Comparison of ENCODE assay signal across 9 cellular contexts in genomic region chr5:122415481-122416120, GRCh38.
A peak's percentile ranks its signal among the peaks of the same experiment; 100 is the strongest.
DNase-seq lines count a peak whose midpoint lies in the region; ATAC-seq, FAIRE-seq and TF ChIP-seq lines count a peak whose summit lies in the region.
"Had no signal": no experiment of that assay in that cellular context is flagged by ENCODE, and none has a peak within 500 bp of the region (broad histone marks: within the 10 kb centered on the region; RNA-seq: fewer than 3 reads in every experiment).

No MANE protein-coding gene starts in this region.

- no peak overlapping the region for H2BK5ac ChIP-seq in mesenchymal stem cell (ENCODE audit: low read depth, low read length, poor library complexity, severe bottlenecking)

- H3K27ac ChIP-seq in OCI-LY3 (ENCODE audit: low read length) (peak overlapping the region; percentile 84), endothelial cell of umbilical vein (ENCODE audit: insufficient read depth, low read depth, low read length) (no peak overlapping the region), mesenchymal stem cell (ENCODE audit: low read length, poor library complexity, severe bottlenecking) (no peak overlapping the region)

- no peak overlapping the region for H2BK15ac ChIP-seq in mesenchymal stem cell (ENCODE audit: low read depth, poor library complexity, severe bottlenecking)

- no peak overlapping the region for H2BK120ac ChIP-seq in mesenchymal stem cell (ENCODE audit: low read depth, low read length)

- CTCF ChIA-PET in activated CD4-positive, alpha-beta T cell treated with anti-CD3 and anti-CD28 coated beads for 36 hours (lab: Charles Lee): interaction anchor here (1.3 to 1.7 kb wide), 2 partner anchors 11 to 220 kb away, joined by 3 to 5 read pairs; no protein-coding TSS in a partner anchor
- CTCF ChIA-PET in endothelial cell of umbilical vein (lab: Charles Lee): interaction anchor here (0.6 to 6.6 kb wide), 5 partner anchors 21 to 223 kb away, joined by 3 to 138 read pairs (median 4); no protein-coding TSS in a partner anchor

- H3K9me3 ChIP-seq in OCI-LY3 (ENCODE audit: insufficient read depth, low read length) (no peaks in the 10 kb centered on the region), endothelial cell of umbilical vein (replicated peaks; ENCODE audit: control insufficient read depth, insufficient read depth, low read length) (no peaks in the 10 kb centered on the region), mesenchymal stem cell (ENCODE audit: control insufficient read depth, low read length) (no peaks in the 10 kb centered on the region)

- H3K4me2 ChIP-seq in OCI-LY3 (ENCODE audit: low read length) (peak overlapping the region; percentile 14), endothelial cell of umbilical vein (ENCODE audit: insufficient read depth, low read length) (no peak overlapping the region), mesenchymal stem cell (ENCODE audit: low read length, poor library complexity, severe bottlenecking) (no peak overlapping the region)

- H3K14ac ChIP-seq in mesenchymal stem cell (ENCODE audit: low read length in 2 of 2): no peak overlapping the region

- no TSS peak for BruUV-seq in endothelial cell of umbilical vein (replicated peaks; lab: Mats Ljungman, UMichigan)

- H3K9me3 Mint-ChIP-seq in activated CD4-positive, alpha-beta T cell treated with anti-CD3 and anti-CD28 coated beads for 36 hours (ENCODE audit: low read depth): no peaks in the 10 kb centered on the region
- H3K9me3 Mint-ChIP-seq: dendritic cell treated with granulocyte-macrophage colony-stimulating factor and Interleukin-4, amounts not matched to agents 40 ng/mL and 50 ng/mL, for 4 days had no signal

- dilution Hi-C loops in endothelial cell of umbilical vein (cut with MboI; ENCODE audit: extremely low pct_ligation_motif_present, low sequenced_read_pairs): no loop called here

- no peaks in the 10 kb centered on the region for H3K36me3 ChIP-seq in OCI-LY3 (replicated peaks; ENCODE audit: low read depth, low read length)
- no peaks in the 10 kb centered on the region for H3K36me3 ChIP-seq in endothelial cell of umbilical vein (ENCODE audit: control insufficient read depth in 2 of 2, extremely low read depth in 1 of 2, insufficient read depth in 2 of 2, low read length in 2 of 2)
- no peaks in the 10 kb centered on the region for H3K36me3 ChIP-seq in mesenchymal stem cell (ENCODE audit: control insufficient read depth in 1 of 2, insufficient read depth in 2 of 2, low read depth in 1 of 2, low read length in 2 of 2)

- H3K23ac ChIP-seq in mesenchymal stem cell (ENCODE audit: low read length in 2 of 2): no peak overlapping the region

- H4K8ac ChIP-seq in mesenchymal stem cell (ENCODE audit: low read length): no peak overlapping the region

- H3K27me3 ChIP-seq in OCI-LY3 (ENCODE audit: low read depth, low read length) (no peaks in the 10 kb centered on the region), endothelial cell of umbilical vein (ENCODE audit: control insufficient read depth in 2 of 2, insufficient read depth in 2 of 2, low read length in 2 of 2) (no peaks in the 10 kb centered on the region), mesenchymal stem cell (ENCODE audit: control insufficient read depth in 1 of 2, insufficient read depth in 1 of 2, low read length in 2 of 2) (peaks cover 0 to 17% of the 10 kb centered on the region in 2 experiments)

- intact Hi-C loops in activated CD4-positive, alpha-beta T cell treated with anti-CD3 and anti-CD28 coated beads for 36 hours (cut with DNase I, micrococcal nuclease): loop anchor here (2.0 to 5.0 kb wide), 3 partner anchors 118 to 223 kb away; no protein-coding TSS in a partner anchor
- intact Hi-C loops in endothelial cell of umbilical vein (cut with micrococcal nuclease): loop anchor here (1.0 to 5.0 kb wide), 6 partner anchors 102 to 448 kb away; no protein-coding TSS in a partner anchor

- H3K9me1 ChIP-seq in endothelial cell of umbilical vein (replicated peaks; ENCODE audit: control insufficient read depth, extremely low read depth, insufficient read depth, low read length): no peaks in the 10 kb centered on the region

- no peak overlapping the region for H2BK12ac ChIP-seq in mesenchymal stem cell (ENCODE audit: low read length in 2 of 2)

- POLR2A ChIA-PET in activated CD4-positive, alpha-beta T cell treated with anti-CD3 and anti-CD28 coated beads for 36 hours (lab: Charles Lee): no interaction called here
- POLR2A ChIA-PET in endothelial cell of umbilical vein (lab: Charles Lee): no interaction called here

- no peak for TF ChIP-seq POLR2A in endothelial cell of umbilical vein (IDR thresholded peaks at IDR 0.05; ENCODE audit: low read depth, low read length)

- no peak overlapping the region for H3K27ac Mint-ChIP-seq in activated CD4-positive, alpha-beta T cell treated with anti-CD3 and anti-CD28 coated beads for 36 hours
- H3K27ac Mint-ChIP-seq: dendritic cell treated with granulocyte-macrophage colony-stimulating factor and Interleukin-4, amounts not matched to agents 40 ng/mL and 50 ng/mL, for 4 days had no signal

- H3K4me1 Mint-ChIP-seq in activated CD4-positive, alpha-beta T cell treated with anti-CD3 and anti-CD28 coated beads for 36 hours: no peaks in the 10 kb centered on the region

- no peak overlapping the region for H3K18ac ChIP-seq in mesenchymal stem cell (ENCODE audit: low read depth in 1 of 2, low read length in 2 of 2)

- no peak overlapping the region for H2AFZ ChIP-seq in OCI-LY3 (ENCODE audit: low read depth, low read length)
- H2AFZ ChIP-seq in endothelial cell of umbilical vein (ENCODE audit: low read depth, low read length): no peak overlapping the region
- no peak overlapping the region for H2AFZ ChIP-seq in mesenchymal stem cell (ENCODE audit: low read depth, low read length)

- H3K4ac ChIP-seq in mesenchymal stem cell (ENCODE audit: low read depth in 1 of 2, low read length in 2 of 2): no peak overlapping the region

- no peak overlapping the region for H3K4me3 Mint-ChIP-seq in activated CD4-positive, alpha-beta T cell treated with anti-CD3 and anti-CD28 coated beads for 36 hours
- H3K4me3 Mint-ChIP-seq: dendritic cell treated with granulocyte-macrophage colony-stimulating factor and Interleukin-4, amounts not matched to agents 40 ng/mL and 50 ng/mL, for 4 days had no signal

- H3K36me3 Mint-ChIP-seq in activated CD4-positive, alpha-beta T cell treated with anti-CD3 and anti-CD28 coated beads for 36 hours (ENCODE audit: low read depth): no peaks in the 10 kb centered on the region

- peak overlapping the region; percentile 17; the same call in 1 of the 2 replicates for H3K9ac ChIP-seq in OCI-LY3 (ENCODE audit: low read length)
- no peak overlapping the region for H3K9ac ChIP-seq in endothelial cell of umbilical vein (replicated peaks; ENCODE audit: extremely low read depth, insufficient read depth, low read length)
- no peak overlapping the region for H3K9ac ChIP-seq in mesenchymal stem cell (ENCODE audit: low read length)

- no peak overlapping the region for H4K91ac ChIP-seq in mesenchymal stem cell (ENCODE audit: low read length)

- TF ChIP-seq CTCF in OCI-LY3 (IDR thresholded peaks at IDR 0.05; ENCODE audit: low read depth, low read length) (peak; percentile 80), endothelial cell of umbilical vein (IDR thresholded peaks at IDR 0.05; ENCODE audit: extremely low read depth in 1 of 2, insufficient read depth in 1 of 2, low read depth in 1 of 2, low read length in 2 of 2) (peak; percentile 62 to 69)

- peak; percentile 93 for FAIRE-seq in endothelial cell of umbilical vein (lab: Jason Lieb, UNC)

- H2AK5ac ChIP-seq in mesenchymal stem cell (ENCODE audit: low read length, severe bottlenecking): no peak overlapping the region

- H3K79me2 ChIP-seq in OCI-LY3 (ENCODE audit: low read length) (no peaks in the 10 kb centered on the region), endothelial cell of umbilical vein (ENCODE audit: control insufficient read depth, insufficient read depth, low read length) (no peaks in the 10 kb centered on the region)

- no peak overlapping the region for H3K4me3 ChIP-seq in OCI-LY3 (ENCODE audit: low read length)
- no peak overlapping the region for H3K4me3 ChIP-seq in endothelial cell of umbilical vein (replicated peaks in 1 of 3; ENCODE audit: insufficient read depth in 1 of 3, low read depth in 1 of 3, low read length in 3 of 3)
- H3K4me3 ChIP-seq in mesenchymal stem cell (ENCODE audit: insufficient read depth in 1 of 2, low read depth in 1 of 2, low read length in 2 of 2): no peak overlapping the region

- H3K4me1 ChIP-seq in OCI-LY3 (ENCODE audit: low read length): peaks cover 52% of the 10 kb centered on the region
- H3K4me1 ChIP-seq in endothelial cell of umbilical vein (ENCODE audit: control insufficient read depth, extremely low read depth, insufficient read depth, low read length): no peaks in the 10 kb centered on the region
- no peaks in the 10 kb centered on the region for H3K4me1 ChIP-seq in mesenchymal stem cell (ENCODE audit: control insufficient read depth, insufficient read depth, low read depth, low read length)

- WGBS in mesenchymal stem cell: 37% methylated on average over 9 of the region's 9 CpGs

- peaks cover 22% of the 10 kb centered on the region for H3K27me3 Mint-ChIP-seq in activated CD4-positive, alpha-beta T cell treated with anti-CD3 and anti-CD28 coated beads for 36 hours

- DNase-seq in activated CD4-positive, alpha-beta T cell treated with anti-CD3 and anti-CD28 coated beads for 36 hours: peak; percentile 26
- no peak for DNase-seq in activated CD4-positive, alpha-beta T cell treated with anti-CD3 and anti-CD28 coated beads, Interleukin-2, amount 50 U/mL, for 1 hour
- DNase-seq in HUDEP-2 (lab: John Stamatoyannopoulos, UW; ENCODE audit: unreplicated experiment in 76 of 76) (peak in 41 of 76 experiments; percentile 1 to 57 (median 24)), endothelial cell of umbilical vein (ENCODE audit: low read depth, low spot score) (peak; percentile 74), mesenchymal stem cell (peak; percentile 71)
- no peak for DNase-seq in stimulated activated CD4-positive, alpha-beta T cell treated with anti-CD3 and anti-CD28 coated beads, Interleukin-4, amount 100 ng/mL, for 4 hours

- H4K20me1 ChIP-seq in OCI-LY3 (ENCODE audit: insufficient read depth, low read length) (no peaks in the 10 kb centered on the region), endothelial cell of umbilical vein (replicated peaks; ENCODE audit: control insufficient read depth, extremely low read depth, insufficient read depth, low read length) (no peaks in the 10 kb centered on the region)

- peak; percentile 57 for ATAC-seq in activated CD4-positive, alpha-beta T cell treated with anti-CD3 and anti-CD28 coated beads for 36 hours
- peak; percentile 71 for ATAC-seq in GM21825 (IDR thresholded peaks at IDR 0.05; ENCODE audit: unreplicated experiment)

- no peaks in the 10 kb centered on the region for H3K79me1 ChIP-seq in mesenchymal stem cell (replicated peaks; ENCODE audit: low read length, poor library complexity, severe bottlenecking)

TF ChIP-seq in endothelial cell of umbilical vein, 7 proteins besides CTCF, POLR2A, EP300 and RAD21 (continues in another document):
- TF ChIP-seq GATA2 (IDR thresholded peaks at IDR 0.05; ENCODE audit: insufficient read depth, insufficient read length, low read depth, low read length) (no peak), FOS (IDR thresholded peaks at IDR 0.05; ENCODE audit: borderline replicate concordance, insufficient read depth, low read length) (no peak), MYC (IDR thresholded peaks at IDR 0.05; ENCODE audit: low read depth, low read length) (no peak)

Comparison
In these comparisons a context has a peak if more than half of its experiments do, and no peak if none do; other contexts are left out.
1. DNase-seq: peak in activated CD4-positive, alpha-beta T cell treated with anti-CD3 and anti-CD28 coated beads for 36 hours (single experiment), HUDEP-2 (41 of 76), endothelial cell of umbilical vein (single experiment) and mesenchymal stem cell (single experiment); none in activated CD4-positive, alpha-beta T cell treated with anti-CD3 and anti-CD28 coated beads, Interleukin-2, amount 50 U/mL, for 1 hour (single experiment) and stimulated activated CD4-positive, alpha-beta T cell treated with anti-CD3 and anti-CD28 coated beads, Interleukin-4, amount 100 ng/mL, for 4 hours (0 of 2).